In the genomic region with DNA sequence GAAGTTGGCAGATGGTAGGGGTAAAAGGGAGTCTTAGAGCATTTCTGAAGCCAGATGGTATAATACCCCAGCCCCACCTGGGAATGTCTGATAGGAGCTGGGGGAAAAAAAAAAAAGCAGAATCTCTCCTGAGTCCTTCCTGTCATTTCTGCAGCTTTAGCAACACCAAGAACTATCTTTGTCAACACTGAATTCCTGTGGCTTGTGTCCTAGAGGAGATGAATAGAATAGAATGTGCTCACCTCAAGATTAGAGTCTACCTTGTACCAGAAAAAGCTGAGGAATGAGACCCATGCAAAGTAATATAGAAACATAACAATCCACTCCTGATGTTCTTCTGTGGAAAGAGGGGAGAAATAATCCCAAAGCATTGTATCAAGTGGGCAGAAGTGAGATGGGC, we compare ENCODE assay signal across 12 cellular contexts.
DNase-seq lines count a peak whose midpoint lies in the region; ATAC-seq and TF ChIP-seq lines count a peak whose summit lies in the region.
"Had no signal": no experiment of that assay in that cellular context is flagged by ENCODE, and none has a peak within 500 bp of the region (broad histone marks: within the 10 kb centered on the region; RNA-seq: fewer than 3 reads in every experiment).

No MANE protein-coding gene starts in this region.

- no peak overlapping the region for H3K4me3 Mint-ChIP-seq in activated CD4-positive, alpha-beta T cell treated with anti-CD3 and anti-CD28 coated beads, Interleukin-2, amount 10 ng/mL, durations not matched to agents 24 days and 14 days
- H3K4me3 Mint-ChIP-seq: type B pancreatic cell had no signal

- no peak overlapping the region for H3K4me3 ChIP-seq in RWPE2 (ENCODE audit: severe bottlenecking)
- no peak overlapping the region for H3K4me3 ChIP-seq in dorsolateral prefrontal cortex
- H3K4me3 ChIP-seq in tibial artery, result no peak overlapping the region
- H3K4me3 ChIP-seq: A549, lung had no signal

- H3K27me3 ChIP-seq in RWPE2 (ENCODE audit: insufficient read depth, poor library complexity, severe bottlenecking) (no peaks in the 10 kb centered on the region), dorsolateral prefrontal cortex (no peaks in the 10 kb centered on the region), tibial artery (no peaks in the 10 kb centered on the region)

- H3K9me3 Mint-ChIP-seq in activated CD4-positive, alpha-beta T cell treated with anti-CD3 and anti-CD28 coated beads, Interleukin-2, amount 10 ng/mL, durations not matched to agents 24 days and 14 days, result no peaks in the 10 kb centered on the region
- H3K9me3 Mint-ChIP-seq: type B pancreatic cell had no signal

- ATAC-seq in RWPE2 (ENCODE audit: low read depth) (peak; percentile 37; the same call in 2 of the 3 replicates), HG03175 (IDR thresholded peaks at IDR 0.05; ENCODE audit: unreplicated experiment) (no peak)
- ATAC-seq: A549 had no signal

- H3K27me3 Mint-ChIP-seq in activated CD4-positive, alpha-beta T cell treated with anti-CD3 and anti-CD28 coated beads, Interleukin-2, amount 10 ng/mL, durations not matched to agents 24 days and 14 days, result no peaks in the 10 kb centered on the region
- H3K27me3 Mint-ChIP-seq: type B pancreatic cell had no signal

- no peak for TF ChIP-seq CTCF in RWPE2 (IDR thresholded peaks at IDR 0.05; ENCODE audit: poor library complexity, severe bottlenecking)
- no peak for TF ChIP-seq CTCF in dorsolateral prefrontal cortex (IDR thresholded peaks at IDR 0.05 in 54 of 56, conservative IDR thresholded peaks at IDR 0.05 in 2 of 56; ENCODE audit: low read depth in 1 of 56, partially characterized antibody in 56 of 56)
- no peak for TF ChIP-seq CTCF in tibial artery (IDR thresholded peaks at IDR 0.05)

- H3K27ac Mint-ChIP-seq in activated CD4-positive, alpha-beta T cell treated with anti-CD3 and anti-CD28 coated beads, Interleukin-2, amount 10 ng/mL, durations not matched to agents 24 days and 14 days, result peak overlapping the region; percentile 30
- H3K27ac Mint-ChIP-seq: type B pancreatic cell had no signal

- peaks cover 19% of the 10 kb centered on the region for H3K36me3 ChIP-seq in RWPE2 (ENCODE audit: low read depth)
- H3K36me3 ChIP-seq in tibial artery, result peaks cover 23 to 33% (median 24%) of the 10 kb centered on the region in 3 donors

- peaks cover 51% of the 10 kb centered on the region for H3K36me3 Mint-ChIP-seq in activated CD4-positive, alpha-beta T cell treated with anti-CD3 and anti-CD28 coated beads, Interleukin-2, amount 10 ng/mL, durations not matched to agents 24 days and 14 days (ENCODE audit: low read depth)

- peak; percentile 44 for DNase-seq in activated CD4-positive, alpha-beta T cell treated with anti-CD3 and anti-CD28 coated beads, Interleukin-2, amount 10 ng/mL, durations not matched to agents 24 days and 14 days
- no peak for DNase-seq in activated CD4-positive, alpha-beta T cell treated with anti-CD3 and anti-CD28 coated beads, Interleukin-2, amount 50 U/mL, for 4 hours
- DNase-seq in RWPE2 (ENCODE audit: low spot score) (no peak), dorsolateral prefrontal cortex (no peak), renal cortical epithelial cell (ENCODE audit: low read depth) (peak; percentile 84), Ammon's horn (ENCODE audit: low spot score) (no peak), tibial artery (no peak)
- DNase-seq: activated CD4-positive, alpha-beta T cell treated with anti-CD3 and anti-CD28 coated beads for 48 hours had no signal

- peaks cover 17% of the 10 kb centered on the region for H3K4me1 Mint-ChIP-seq in activated CD4-positive, alpha-beta T cell treated with anti-CD3 and anti-CD28 coated beads, Interleukin-2, amount 10 ng/mL, durations not matched to agents 24 days and 14 days

- intact Hi-C loops in activated CD4-positive, alpha-beta T cell treated with anti-CD3 and anti-CD28 coated beads, Interleukin-2, amount 10 ng/mL, durations not matched to agents 24 days and 14 days (cut with micrococcal nuclease), result no loop called here
- intact Hi-C loops in dorsolateral prefrontal cortex (cut with DNase I), result no loop called here
- intact Hi-C loops in tibial artery (cut with DNase I; ENCODE audit: low total_unique reads), result no loop called here

- peaks cover 3% of the 10 kb centered on the region for H3K4me1 ChIP-seq in RWPE2 (ENCODE audit: insufficient read depth, poor library complexity, severe bottlenecking)
- H3K4me1 ChIP-seq in tibial artery, result no peaks in the 10 kb centered on the region

- H3K9me3 ChIP-seq in RWPE2 (ENCODE audit: severe bottlenecking) (no peaks in the 10 kb centered on the region), tibial artery (no peaks in the 10 kb centered on the region)
- H3K9me3 ChIP-seq: A549 had no signal

- no peak overlapping the region for H3K27ac ChIP-seq in RWPE2 (ENCODE audit: poor library complexity, severe bottlenecking)
- peak overlapping the region in 35 of 59 donors; percentile 9 to 76 (median 38) for H3K27ac ChIP-seq in dorsolateral prefrontal cortex
- H3K27ac ChIP-seq in tibial artery, result no peak overlapping the region
- H3K27ac ChIP-seq: A549 had no signal

Comparison
In these comparisons a context has a peak if more than half of its experiments do, and no peak if none do; other contexts are left out.
1. DNase-seq: peak in activated CD4-positive, alpha-beta T cell treated with anti-CD3 and anti-CD28 coated beads, Interleukin-2, amount 10 ng/mL, durations not matched to agents 24 days and 14 days (single experiment) and renal cortical epithelial cell (single experiment); none in activated CD4-positive, alpha-beta T cell treated with anti-CD3 and anti-CD28 coated beads, Interleukin-2, amount 50 U/mL, for 4 hours (0 of 2), RWPE2 (single experiment), dorsolateral prefrontal cortex (0 of 10), Ammon's horn (single experiment) and tibial artery (0 of 2).
2. H3K27ac ChIP-seq: peak in dorsolateral prefrontal cortex (35 of 59); none in RWPE2 (single experiment) and tibial artery (0 of 2).